ENCODE assay signal across 13 cellular contexts in genomic region chr3:29385056-29385455, GRCh38.
A peak's percentile ranks its signal among the peaks of the same experiment; 100 is the strongest.
DNase-seq lines count a peak whose midpoint lies in the region; ATAC-seq and TF ChIP-seq lines count a peak whose summit lies in the region.
"Had no signal": no experiment of that assay in that cellular context is flagged by ENCODE, and none has a peak within 500 bp of the region (broad histone marks: within the 10 kb centered on the region; RNA-seq: fewer than 3 reads in every experiment).

No MANE protein-coding gene starts in this region.

- no peak overlapping the region for H3K4me3 Mint-ChIP-seq in Calu3 (ENCODE audit: low read depth, unreplicated experiment)
- H3K4me3 Mint-ChIP-seq: T-helper 2 cell treated with Interferon-gamma antibody and Interleukin-4, amounts not matched to agents 5 μg/mL and 100 μg/mL, for 36 hours had no signal

- TF ChIP-seq CTCF in thyroid gland (IDR thresholded peaks at IDR 0.05), result no peak
- no peak for TF ChIP-seq CTCF in Calu3 (IDR thresholded peaks at IDR 0.05; ENCODE audit: unreplicated experiment)

- TF ChIP-seq POLR2A in thyroid gland (IDR thresholded peaks at IDR 0.05), result no peak

- CTCF ChIA-PET in Calu3 (lab: Charles Lee), result no interaction called here

- no peaks in the 10 kb centered on the region for H3K9me3 ChIP-seq in muscle layer of duodenum (ENCODE audit: control insufficient read depth in 1 of 2, low read length in 2 of 2)
- H3K9me3 ChIP-seq in thyroid gland, result no peaks in the 10 kb centered on the region

- H3K4me1 ChIP-seq in muscle layer of duodenum (ENCODE audit: control insufficient read depth in 1 of 2, insufficient read depth in 2 of 2, low read length in 2 of 2), result peaks cover 3 to 11% of the 10 kb centered on the region in 2 donors
- H3K4me1 ChIP-seq in thyroid gland, result peaks cover 7 to 22% of the 10 kb centered on the region in 2 donors

- BruUV-seq in Calu3 (replicated peaks; lab: Mats Ljungman, UMichigan), result no TSS peak

- no peaks in the 10 kb centered on the region for H3K36me3 ChIP-seq in muscle layer of duodenum (ENCODE audit: control insufficient read depth in 1 of 2, insufficient read depth in 2 of 2, low read length in 2 of 2)
- H3K36me3 ChIP-seq in thyroid gland, result no peaks in the 10 kb centered on the region

- no peaks in the 10 kb centered on the region for H3K4me1 Mint-ChIP-seq in Calu3 (ENCODE audit: low read depth, unreplicated experiment)

- H3K4me3 ChIP-seq in muscle layer of duodenum (ENCODE audit: low read depth in 1 of 2, low read length in 2 of 2) (no peak overlapping the region), thyroid gland (replicated peaks in 1 of 3) (no peak overlapping the region)

- ATAC-seq in Right ventricle myocardium inferior (peak; percentile 36), GM19467 (IDR thresholded peaks at IDR 0.05; ENCODE audit: unreplicated experiment) (no peak), GM19395 (IDR thresholded peaks at IDR 0.05; ENCODE audit: unreplicated experiment) (no peak)

- DNase-seq in Right ventricle myocardium inferior (ENCODE audit: missing footprints) (no peak), cardiac septum (ENCODE audit: low spot score) (no peak), fibroblast of gingiva (ENCODE audit: low read depth) (peak; percentile 45), thyroid gland (no peak), Calu3 (no peak)
- DNase-seq: 8988T, erythroblast, NCI-H1694 treated with DMSO at 0.1 percent for 48 hours, posterior cingulate gyrus had no signal

- peak overlapping the region; percentile 19 for H3K27ac ChIP-seq in muscle layer of duodenum (ENCODE audit: low read length)
- peak overlapping the region in 1 of 3 donors; percentile 36 for H3K27ac ChIP-seq in thyroid gland

- no peaks in the 10 kb centered on the region for H3K27me3 Mint-ChIP-seq in Calu3 (ENCODE audit: unreplicated experiment)

- H3K27me3 ChIP-seq in muscle layer of duodenum (ENCODE audit: low read depth, low read length), result no peaks in the 10 kb centered on the region
- H3K27me3 ChIP-seq in thyroid gland, result no peaks in the 10 kb centered on the region

- 65 to 68% methylated on average over 3 of the region's 3 CpGs for WGBS in thyroid gland, 2 donors

- no peaks in the 10 kb centered on the region for H3K36me3 Mint-ChIP-seq in Calu3 (ENCODE audit: insufficient read depth, unreplicated experiment)

- intact Hi-C loops in Right ventricle myocardium inferior (cut with DNase I), result no loop called here
- intact Hi-C loops in cardiac septum (cut with DNase I), result no loop called here
- intact Hi-C loops in thyroid gland (cut with DNase I), result no loop called here
- intact Hi-C loops in Calu3 (cut with micrococcal nuclease; ENCODE audit: unreplicated experiment), result no loop called here

- H3K9me3 Mint-ChIP-seq in Calu3 (ENCODE audit: low read depth, unreplicated experiment), result peaks cover 5% of the 10 kb centered on the region

- no peak overlapping the region for H3K27ac Mint-ChIP-seq in Calu3 (ENCODE audit: unreplicated experiment)
- H3K27ac Mint-ChIP-seq: T-helper 2 cell treated with Interferon-gamma antibody and Interleukin-4, amounts not matched to agents 5 μg/mL and 100 μg/mL, for 36 hours had no signal
